Comparison of ENCODE assay signal across 11 cellular contexts in the genomic region with DNA sequence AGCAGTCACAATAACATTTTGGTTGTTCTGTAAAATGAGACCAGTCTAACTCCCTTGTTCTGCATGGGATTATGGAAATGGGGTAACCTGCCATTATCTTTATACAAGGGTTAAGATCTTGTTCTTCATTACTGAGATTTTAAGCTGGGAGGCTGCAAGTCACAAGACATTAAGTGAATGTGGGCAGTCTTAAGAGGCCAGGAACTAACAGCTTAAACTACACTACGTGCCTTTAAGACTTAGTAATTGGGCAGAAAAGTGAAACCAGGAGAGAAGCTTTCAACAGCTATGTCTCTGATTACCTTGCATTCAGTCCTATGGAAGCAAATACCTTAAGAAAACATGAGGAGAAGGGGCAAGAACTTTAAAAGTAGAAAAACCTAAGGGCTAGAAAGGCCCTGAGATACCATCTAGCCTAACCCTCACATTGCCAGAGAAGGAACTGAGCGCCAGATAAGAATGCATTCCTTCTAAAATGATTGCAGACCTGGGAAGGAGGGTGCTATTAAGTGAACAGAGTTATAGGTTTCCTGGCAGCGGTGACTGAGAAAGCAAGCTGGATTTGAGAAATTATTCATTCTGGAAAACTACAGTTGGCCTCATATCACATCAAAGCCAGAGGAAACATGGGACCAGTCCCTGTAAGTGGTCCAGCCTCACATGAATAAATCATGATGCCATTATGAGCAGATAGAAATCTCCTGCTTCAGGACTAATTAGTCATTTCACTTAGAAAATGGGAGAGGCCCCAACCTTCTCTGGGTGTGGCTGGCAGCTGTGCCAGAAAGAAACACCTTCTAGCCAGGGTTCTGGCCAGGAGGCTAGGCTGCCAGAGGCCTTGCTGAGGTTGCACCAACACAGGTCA. TPM values are rescaled to one million over a fixed set of nuclear protein-coding genes. Genes with fewer than 3 reads are reported as not detected.
DNase-seq lines count a peak whose midpoint lies in the region; ATAC-seq and TF ChIP-seq lines count a peak whose summit lies in the region.
"Had no signal": no experiment of that assay in that cellular context is flagged by ENCODE, and none has a peak within 500 bp of the region (broad histone marks: within the 10 kb centered on the region; RNA-seq: fewer than 3 reads in every experiment).

No MANE protein-coding gene starts in this region.

- H3K27me3 Mint-ChIP-seq in activated CD4-positive, alpha-beta memory T cell treated with anti-CD3 and anti-CD28 coated beads, Interleukin-2, amount 10 ng/mL, durations not matched to agents 7 days and 5 days: no peaks in the 10 kb centered on the region

- TF ChIP-seq POLR2A in vagina (IDR thresholded peaks at IDR 0.05): no peak
- TF ChIP-seq POLR2A in sigmoid colon (IDR thresholded peaks at IDR 0.05): no peak

- H3K27me3 ChIP-seq in vagina (no peaks in the 10 kb centered on the region), sigmoid colon (no peaks in the 10 kb centered on the region)

- 88% methylated on average over 1 of the region's 3 CpGs; no CpG with 5 or more reads in 1 of the 2 experiments for WGBS in mesodermal cell (ENCODE audit: insufficient coverage in 2 of 2), 2 experiments
- 24 to 60% methylated on average over 3 of the region's 3 CpGs for WGBS in sigmoid colon, 2 donors

- no peak for ATAC-seq in HG03378 (IDR thresholded peaks at IDR 0.05; ENCODE audit: unreplicated experiment)

- no peak overlapping the region for H3K4me3 Mint-ChIP-seq in activated CD4-positive, alpha-beta memory T cell treated with anti-CD3 and anti-CD28 coated beads, Interleukin-2, amount 10 ng/mL, durations not matched to agents 7 days and 5 days

- CTCF ChIA-PET in activated CD4-positive, alpha-beta memory T cell treated with anti-CD3 and anti-CD28 coated beads, Interleukin-2, amount 10 ng/mL, durations not matched to agents 7 days and 5 days (lab: Charles Lee): interaction anchor here (0.9 to 1.6 kb wide), 2 partner anchors 33 to 122 kb away, joined by 4 read pairs; no protein-coding TSS in a partner anchor

- intact Hi-C loops in vagina (cut with DNase I): no loop called here
- intact Hi-C loops in sigmoid colon (cut with DNase I): no loop called here

- H3K4me1 Mint-ChIP-seq in activated CD4-positive, alpha-beta memory T cell treated with anti-CD3 and anti-CD28 coated beads, Interleukin-2, amount 10 ng/mL, durations not matched to agents 7 days and 5 days: peaks cover 51% of the 10 kb centered on the region

- no peaks in the 10 kb centered on the region for H3K9me3 Mint-ChIP-seq in activated CD4-positive, alpha-beta memory T cell treated with anti-CD3 and anti-CD28 coated beads, Interleukin-2, amount 10 ng/mL, durations not matched to agents 7 days and 5 days

- POLR2A ChIA-PET in activated CD4-positive, alpha-beta memory T cell treated with anti-CD3 and anti-CD28 coated beads, Interleukin-2, amount 10 ng/mL, durations not matched to agents 7 days and 5 days (lab: Charles Lee): no interaction called here

- H3K27ac Mint-ChIP-seq in activated CD4-positive, alpha-beta memory T cell treated with anti-CD3 and anti-CD28 coated beads, Interleukin-2, amount 10 ng/mL, durations not matched to agents 7 days and 5 days: no peak overlapping the region

- TF ChIP-seq CTCF in vagina (IDR thresholded peaks at IDR 0.05) (no peak), sigmoid colon (IDR thresholded peaks at IDR 0.05) (no peak)

- peak; percentile 11 for DNase-seq in stimulated activated CD4-positive, alpha-beta T cell treated with anti-CD3 and anti-CD28 coated beads, Interleukin-15, amount 100 ng/mL, for 24 hours
- no peak for DNase-seq in stimulated activated CD4-positive, alpha-beta T cell treated with anti-CD3 and anti-CD28 coated beads, Interleukin-12 subunit alpha, Interleukin-12 subunit beta, amount 100 ng/mL, for 4 hours
- DNase-seq in activated CD4-positive, alpha-beta memory T cell treated with anti-CD3 and anti-CD28 coated beads, Interleukin-2, amount 10 ng/mL, durations not matched to agents 7 days and 5 days: peak; percentile 23
- no peak for DNase-seq in vagina (ENCODE audit: extremely low spot score in 2 of 2)
- no peak for DNase-seq in sigmoid colon
- DNase-seq in germinal center (ENCODE audit: low spot score): no peak
- DNase-seq: caudate nucleus, DMS79, NCI-H524 had no signal

- H3K4me1 ChIP-seq in mesodermal cell (ENCODE audit: control insufficient read depth, insufficient read depth, low read length, poor library complexity, severe bottlenecking) (peaks cover 8% of the 10 kb centered on the region), vagina (peaks cover 71% of the 10 kb centered on the region), sigmoid colon (peaks cover 0 to 1% (median 0%) of the 10 kb centered on the region in 4 donors)

- H3K27ac ChIP-seq in mesodermal cell (ENCODE audit: low read depth, low read length, severe bottlenecking) (peak overlapping the region; percentile 10), vagina (peak overlapping the region; percentile 60), sigmoid colon (no peak overlapping the region)

- no peaks in the 10 kb centered on the region for H3K36me3 Mint-ChIP-seq in activated CD4-positive, alpha-beta memory T cell treated with anti-CD3 and anti-CD28 coated beads, Interleukin-2, amount 10 ng/mL, durations not matched to agents 7 days and 5 days (ENCODE audit: low read depth)

- no peak overlapping the region for H3K4me3 ChIP-seq in mesodermal cell (ENCODE audit: extremely low read depth, insufficient read depth, low read length, poor library complexity, severe bottlenecking)
- H3K4me3 ChIP-seq in vagina: no peak overlapping the region
- no peak overlapping the region for H3K4me3 ChIP-seq in sigmoid colon

- no peak for TF ChIP-seq EP300 in sigmoid colon (IDR thresholded peaks at IDR 0.05)

- no peaks in the 10 kb centered on the region for H3K36me3 ChIP-seq in mesodermal cell (ENCODE audit: control insufficient read depth, insufficient read depth, low read length)
- H3K36me3 ChIP-seq in vagina: no peaks in the 10 kb centered on the region
- no peaks in the 10 kb centered on the region for H3K36me3 ChIP-seq in sigmoid colon

- H3K9me3 ChIP-seq in mesodermal cell (ENCODE audit: control insufficient read depth, low read length): no peaks in the 10 kb centered on the region
- H3K9me3 ChIP-seq in vagina: no peaks in the 10 kb centered on the region
- no peaks in the 10 kb centered on the region for H3K9me3 ChIP-seq in sigmoid colon

RNA-seq across cellular contexts. Expression of a gene that starts 32.9 kb away (rescaled TPM):
- total RNA-seq in activated CD4-positive, alpha-beta memory T cell treated with anti-CD3 and anti-CD28 coated beads, Interleukin-2, amount 10 ng/mL, durations not matched to agents 7 days and 5 days: 1 to 10 TPM; 3.2 to 3.7 TPM
- 3.1 TPM for polyA plus RNA-seq in mesodermal cell (2013, experiment 1 of 2)
- 1.4 TPM for polyA plus RNA-seq in mesodermal cell (2013, experiment 2 of 2)
- total RNA-seq in vagina: 50.3 TPM
- 1 to 10 TPM; 2.1 to 5.5 (median 3.3) TPM for total RNA-seq in sigmoid colon
- 10 to 100 TPM; 19.2 to 27.7 (median 21.7) TPM for polyA plus RNA-seq in sigmoid colon

Comparison
In these comparisons a context has a peak if more than half of its experiments do, and no peak if none do; other contexts are left out.
1. DNase-seq: peak in stimulated activated CD4-positive, alpha-beta T cell treated with anti-CD3 and anti-CD28 coated beads, Interleukin-15, amount 100 ng/mL, for 24 hours (single experiment) and activated CD4-positive, alpha-beta memory T cell treated with anti-CD3 and anti-CD28 coated beads, Interleukin-2, amount 10 ng/mL, durations not matched to agents 7 days and 5 days (single experiment); none in stimulated activated CD4-positive, alpha-beta T cell treated with anti-CD3 and anti-CD28 coated beads, Interleukin-12 subunit alpha, Interleukin-12 subunit beta, amount 100 ng/mL, for 4 hours (single experiment), vagina (0 of 2), sigmoid colon (single experiment) and germinal center (single experiment).
2. H3K27ac ChIP-seq: peak in mesodermal cell (single experiment) and vagina (single experiment); none in sigmoid colon (0 of 4).